12 cellular contexts compared by ENCODE assay signal in genomic region chr17:45424769-45425124, GRCh38. TPM values are rescaled to one million over a fixed set of nuclear protein-coding genes. Genes with fewer than 3 reads are reported as not detected.
DNase-seq lines count a peak whose midpoint lies in the region; ATAC-seq and TF ChIP-seq lines count a peak whose summit lies in the region.
"Had no signal": no experiment of that assay in that cellular context is flagged by ENCODE, and none has a peak within 500 bp of the region (broad histone marks: within the 10 kb centered on the region; RNA-seq: fewer than 3 reads in every experiment).

No MANE protein-coding gene starts in this region.

- H3K27ac ChIP-seq in OCI-LY3 (ENCODE audit: low read length) (no peak overlapping the region), mucosa of rectum (ENCODE audit: low read depth in 2 of 2, low read length in 2 of 2) (peak overlapping the region; percentile 93 to 98), urinary bladder (ENCODE audit: low read depth) (peak overlapping the region; percentile 26)

- no peak overlapping the region for H3K27ac Mint-ChIP-seq in activated CD8-positive, alpha-beta T cell treated with anti-CD3 and anti-CD28 coated beads for 36 hours

- POLR2A ChIA-PET in activated CD8-positive, alpha-beta T cell treated with anti-CD3 and anti-CD28 coated beads for 36 hours (lab: Charles Lee): interaction anchor here (0.6 kb wide), 1 partner anchor 415 kb away, joined by 3 read pairs; no protein-coding TSS in a partner anchor

- no peaks in the 10 kb centered on the region for H3K9me3 ChIP-seq in OCI-LY3 (ENCODE audit: insufficient read depth, low read length)
- H3K9me3 ChIP-seq in mucosa of rectum (ENCODE audit: control insufficient read depth in 2 of 2, low read length in 2 of 2): no peaks in the 10 kb centered on the region

- no peaks in the 10 kb centered on the region for H4K20me1 ChIP-seq in OCI-LY3 (ENCODE audit: insufficient read depth, low read length)

- peak overlapping the region; percentile 75 for H3K4me3 ChIP-seq in OCI-LY3 (ENCODE audit: low read length)
- peak overlapping the region; percentile 82 for H3K4me3 ChIP-seq in epithelial cell of proximal tubule (ENCODE audit: low read depth, low read length)
- H3K4me3 ChIP-seq in mucosa of rectum (ENCODE audit: low read length in 2 of 2): peak overlapping the region; percentile 71 to 77
- H3K4me3 ChIP-seq in urinary bladder (ENCODE audit: low read depth, low read length): no peak overlapping the region

- no peaks in the 10 kb centered on the region for H3K9me3 Mint-ChIP-seq in activated CD8-positive, alpha-beta T cell treated with anti-CD3 and anti-CD28 coated beads for 36 hours
- H3K9me3 Mint-ChIP-seq: activated T-cell treated with anti-CD3 and anti-CD28 coated beads, Interleukin-2, amount 50 U/mL, for 4 hours had no signal

- no peak for ATAC-seq in activated CD8-positive, alpha-beta T cell treated with anti-CD3 and anti-CD28 coated beads for 36 hours
- ATAC-seq in GM21737 (IDR thresholded peaks at IDR 0.05; ENCODE audit: unreplicated experiment): no peak
- ATAC-seq: activated T-cell treated with anti-CD3 and anti-CD28 coated beads, Interleukin-2, amount 50 U/mL, for 4 hours had no signal

- H3K4me3 Mint-ChIP-seq in activated CD8-positive, alpha-beta T cell treated with anti-CD3 and anti-CD28 coated beads for 36 hours: no peak overlapping the region
- H3K4me3 Mint-ChIP-seq: activated T-cell treated with anti-CD3 and anti-CD28 coated beads, Interleukin-2, amount 50 U/mL, for 4 hours had no signal

- intact Hi-C loops in posterior vena cava (cut with DNase I): no loop called here
- intact Hi-C loops in activated CD8-positive, alpha-beta T cell treated with anti-CD3 and anti-CD28 coated beads for 36 hours (cut with micrococcal nuclease): no loop called here

- H3K4me1 ChIP-seq in OCI-LY3 (ENCODE audit: low read length): peaks cover 34% of the 10 kb centered on the region
- peaks cover 26 to 35% of the 10 kb centered on the region in 2 donors for H3K4me1 ChIP-seq in mucosa of rectum (ENCODE audit: control insufficient read depth in 2 of 2, insufficient read depth in 2 of 2, low read length in 2 of 2)
- no peaks in the 10 kb centered on the region for H3K4me1 ChIP-seq in urinary bladder (ENCODE audit: insufficient read depth)

- H3K27me3 ChIP-seq in OCI-LY3 (ENCODE audit: low read depth, low read length): peaks cover 7% of the 10 kb centered on the region; the same call in 1 of the 2 replicates
- H3K27me3 ChIP-seq in mucosa of rectum (ENCODE audit: control insufficient read depth in 2 of 2, insufficient read depth in 2 of 2, low read length in 2 of 2): no peaks in the 10 kb centered on the region

- no peaks in the 10 kb centered on the region for H3K36me3 ChIP-seq in OCI-LY3 (replicated peaks; ENCODE audit: low read depth, low read length)
- no peaks in the 10 kb centered on the region for H3K36me3 ChIP-seq in mucosa of rectum (ENCODE audit: control insufficient read depth in 2 of 2, insufficient read depth in 2 of 2, low read length in 2 of 2)
- peaks cover 2% of the 10 kb centered on the region for H3K36me3 ChIP-seq in urinary bladder (ENCODE audit: insufficient read depth)

- no peaks in the 10 kb centered on the region for H3K36me3 Mint-ChIP-seq in activated CD8-positive, alpha-beta T cell treated with anti-CD3 and anti-CD28 coated beads for 36 hours (ENCODE audit: low read depth)

- DNase-seq in epithelial cell of proximal tubule (ENCODE audit: low read depth): no peak
- no peak for DNase-seq in posterior vena cava (ENCODE audit: low spot score)
- no peak for DNase-seq in activated CD8-positive, alpha-beta T cell treated with anti-CD3 and anti-CD28 coated beads for 36 hours
- DNase-seq: activated T-cell treated with anti-CD3 and anti-CD28 coated beads, Interleukin-2, amount 50 U/mL, for 4 hours; effector CD4-positive, alpha-beta T cell; glutamatergic neuron; midbrain; T-helper 1 cell had no signal

- peaks cover 8% of the 10 kb centered on the region for H3K4me1 Mint-ChIP-seq in activated CD8-positive, alpha-beta T cell treated with anti-CD3 and anti-CD28 coated beads for 36 hours (ENCODE audit: low read depth)

- H3K9ac ChIP-seq in OCI-LY3 (ENCODE audit: low read length): no peak overlapping the region
- H3K9ac ChIP-seq in mucosa of rectum (ENCODE audit: low read depth in 1 of 2, low read length in 2 of 2): peak overlapping the region; percentile 86 to 94

- CTCF ChIA-PET in activated CD8-positive, alpha-beta T cell treated with anti-CD3 and anti-CD28 coated beads for 36 hours (lab: Charles Lee): no interaction called here

- no peaks in the 10 kb centered on the region for H3K79me2 ChIP-seq in OCI-LY3 (ENCODE audit: low read length)

- WGBS in urinary bladder: 89% methylated on average over 6 of the region's 6 CpGs

- TF ChIP-seq CTCF in OCI-LY3 (IDR thresholded peaks at IDR 0.05; ENCODE audit: low read depth, low read length) (no peak), epithelial cell of proximal tubule (conservative IDR thresholded peaks at IDR 0.05; ENCODE audit: low read depth, low read length) (no peak)
- no peak for TF ChIP-seq CTCF in activated CD8-positive, alpha-beta T cell treated with anti-CD3 and anti-CD28 coated beads for 36 hours (IDR thresholded peaks at IDR 0.05)

- no peak overlapping the region for H2AFZ ChIP-seq in OCI-LY3 (ENCODE audit: low read depth, low read length)

- peak overlapping the region; percentile 94 for H3K4me2 ChIP-seq in OCI-LY3 (ENCODE audit: low read length)

- peaks cover 6% of the 10 kb centered on the region for H3K27me3 Mint-ChIP-seq in activated CD8-positive, alpha-beta T cell treated with anti-CD3 and anti-CD28 coated beads for 36 hours

RNA-seq across cellular contexts. Expression of gene ARHGAP27, which starts 7.9 kb away (rescaled TPM):
- total RNA-seq in epithelial cell of proximal tubule: 29.4 and 39.8 TPM in 2 replicates
- 12.9 TPM for total RNA-seq in urinary bladder
- 21.8 TPM for polyA plus RNA-seq in urinary bladder
- 10 to 100 TPM; 17.8 to 24.5 TPM for total RNA-seq in posterior vena cava
- total RNA-seq in activated CD8-positive, alpha-beta T cell treated with anti-CD3 and anti-CD28 coated beads for 36 hours: 10 to 100 TPM; 37.8 to 40.9 TPM
